In genomic region chr19:27993619-27994018, GRCh38 we compare ENCODE assay signal across 1 cellular context.
TF ChIP-seq lines count a peak whose summit lies in the region.

No MANE protein-coding gene starts in this region.

TF ChIP-seq in A549, 52 proteins besides CTCF, POLR2A, EP300 and RAD21 (continued from another document):
- no peak for TF ChIP-seq PBX3 (IDR thresholded peaks at IDR 0.05)
- no peak for TF ChIP-seq HOXB5 (CRISPR knock-in tag; IDR thresholded peaks at IDR 0.05)
- no peak for TF ChIP-seq ELK1 (IDR thresholded peaks at IDR 0.05; ENCODE audit: low read depth, low read length)
- TF ChIP-seq HOXA7 (CRISPR knock-in tag; IDR thresholded peaks at IDR 0.05), result no peak
- TF ChIP-seq TFCP2L1 (CRISPR knock-in tag; IDR thresholded peaks at IDR 0.05), result no peak
- no peak for TF ChIP-seq BCL3 (IDR thresholded peaks at IDR 0.05)
- TF ChIP-seq MAZ (IDR thresholded peaks at IDR 0.05; ENCODE audit: borderline replicate concordance, low read depth, low read length), result no peak
- no peak for TF ChIP-seq RNF2 (IDR thresholded peaks at IDR 0.05; ENCODE audit: borderline replicate concordance, low read depth)
- no peak for TF ChIP-seq RARB (CRISPR knock-in tag; IDR thresholded peaks at IDR 0.05)
- no peak for TF ChIP-seq POLR2AphosphoS2 (conservative IDR thresholded peaks at IDR 0.05; ENCODE audit: low read length)
